In genomic region chr4:84176061-84176460, GRCh38 we compare ENCODE assay signal across 24 cellular contexts.
"Had no signal": no experiment of that assay in that cellular context is flagged by ENCODE, and none has a peak within 500 bp of the region (broad histone marks: within the 10 kb centered on the region; RNA-seq: fewer than 3 reads in every experiment).

No MANE protein-coding gene starts in this region.

- H3K27ac ChIP-seq: colonic mucosa, coronary artery, dorsolateral prefrontal cortex, epithelial cell of prostate, esophagus squamous epithelium, foreskin keratinocyte, gastrocnemius medialis, heart left ventricle, heart right ventricle had no signal

- H3K36me3 ChIP-seq: colonic mucosa, esophagus muscularis mucosa, esophagus squamous epithelium, gastrocnemius medialis, gastroesophageal sphincter, heart left ventricle, heart right ventricle had no signal

- H3K4me3 ChIP-seq: colonic mucosa, coronary artery, dorsolateral prefrontal cortex, esophagus muscularis mucosa, esophagus squamous epithelium, gastrocnemius medialis, gastroesophageal sphincter, heart left ventricle, heart right ventricle had no signal

- DNase-seq: colonic mucosa; cortex of kidney; dermis blood vessel endothelial cell; dorsolateral prefrontal cortex; effector CD4-positive, alpha-beta T cell; effector CD8-positive, alpha-beta T cell; effector memory CD4-positive, alpha-beta T cell; effector memory CD8-positive, alpha-beta T cell; endodermal cell; erythroblast; esophagus squamous epithelium; foreskin fibroblast; foreskin keratinocyte; foreskin melanocyte; gastrocnemius medialis; glutamatergic neuron; head of caudate nucleus; heart left ventricle; heart right ventricle had no signal

- H3K27me3 ChIP-seq: colonic mucosa, esophagus muscularis mucosa, esophagus squamous epithelium, foreskin keratinocyte, gastrocnemius medialis, gastroesophageal sphincter, heart left ventricle, heart right ventricle had no signal

- ATAC-seq: effector memory CD8-positive, alpha-beta T cell; esophagus mucosa; foreskin keratinocyte; gastrocnemius medialis; gastroesophageal sphincter; heart left ventricle; heart right ventricle had no signal

- H3K9me3 ChIP-seq: colonic mucosa, esophagus muscularis mucosa, esophagus squamous epithelium, gastrocnemius medialis, gastroesophageal sphincter, heart left ventricle had no signal
